Comparison of ENCODE assay signal across 12 cellular contexts in the genomic region with DNA sequence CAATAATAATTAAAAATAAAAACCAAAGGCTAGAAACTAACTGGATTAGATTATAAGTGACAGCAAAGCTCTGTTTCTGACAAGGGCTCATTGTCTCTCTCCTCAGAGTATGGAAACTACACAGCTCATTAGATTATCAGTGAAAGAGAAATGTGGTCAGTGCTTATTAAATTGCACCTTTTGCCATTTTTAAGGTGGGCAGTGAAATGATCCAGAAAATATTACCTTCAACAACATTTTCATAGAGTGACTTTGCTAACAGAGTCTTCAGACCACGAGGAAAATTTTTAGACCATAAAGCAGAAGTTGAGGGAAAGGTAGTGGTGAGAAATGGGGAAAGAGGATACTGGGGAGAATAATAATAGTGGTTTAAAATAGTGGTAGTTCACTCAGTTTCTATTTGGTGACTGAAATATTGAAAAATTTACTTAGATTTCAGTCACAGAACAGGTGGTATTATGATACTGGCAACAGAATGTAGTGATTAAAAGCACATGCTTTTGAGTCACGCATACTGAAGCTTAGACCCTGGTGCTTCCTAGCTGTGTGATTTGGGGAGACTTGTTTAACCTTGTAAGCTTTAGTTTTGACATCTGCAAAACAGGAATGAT.
A peak's percentile ranks its signal among the peaks of the same experiment; 100 is the strongest.
DNase-seq lines count a peak whose midpoint lies in the region; ATAC-seq and TF ChIP-seq lines count a peak whose summit lies in the region.
"Had no signal": no experiment of that assay in that cellular context is flagged by ENCODE, and none has a peak within 500 bp of the region (broad histone marks: within the 10 kb centered on the region; RNA-seq: fewer than 3 reads in every experiment).

No MANE protein-coding gene starts in this region.

- no peak overlapping the region for H3K27ac Mint-ChIP-seq in stimulated activated effector memory CD8-positive, alpha-beta T cell treated with anti-CD3 and anti-CD28 coated beads, Interleukin-12 subunit alpha, Interleukin-12 subunit beta, amount 100 ng/mL, for 72 hours
- H3K27ac Mint-ChIP-seq: activated naive CD8-positive, alpha-beta T cell treated with anti-CD3 and anti-CD28 coated beads, Interleukin-2, amount 10 ng/mL, durations not matched to agents 7 days and 5 days had no signal

- H3K4me3 Mint-ChIP-seq in stimulated activated effector memory CD8-positive, alpha-beta T cell treated with anti-CD3 and anti-CD28 coated beads, Interleukin-12 subunit alpha, Interleukin-12 subunit beta, amount 100 ng/mL, for 72 hours: no peak overlapping the region
- H3K4me3 Mint-ChIP-seq: activated naive CD8-positive, alpha-beta T cell treated with anti-CD3 and anti-CD28 coated beads, Interleukin-2, amount 10 ng/mL, durations not matched to agents 7 days and 5 days had no signal

- TF ChIP-seq POLR2A in GM18505 (IDR thresholded peaks at IDR 0.05; ENCODE audit: borderline replicate concordance, extremely low read depth, insufficient read depth, insufficient read length): no peak

- H3K36me3 Mint-ChIP-seq in stimulated activated effector memory CD8-positive, alpha-beta T cell treated with anti-CD3 and anti-CD28 coated beads, Interleukin-12 subunit alpha, Interleukin-12 subunit beta, amount 100 ng/mL, for 72 hours: no peaks in the 10 kb centered on the region
- H3K36me3 Mint-ChIP-seq: activated naive CD8-positive, alpha-beta T cell treated with anti-CD3 and anti-CD28 coated beads, Interleukin-2, amount 10 ng/mL, durations not matched to agents 7 days and 5 days had no signal

- H3K9me3 Mint-ChIP-seq in stimulated activated effector memory CD8-positive, alpha-beta T cell treated with anti-CD3 and anti-CD28 coated beads, Interleukin-12 subunit alpha, Interleukin-12 subunit beta, amount 100 ng/mL, for 72 hours: peaks cover 7% of the 10 kb centered on the region
- H3K9me3 Mint-ChIP-seq: activated naive CD8-positive, alpha-beta T cell treated with anti-CD3 and anti-CD28 coated beads, Interleukin-2, amount 10 ng/mL, durations not matched to agents 7 days and 5 days had no signal

- DNase-seq in SKM-1 (lab: John Stamatoyannopoulos, UW; ENCODE audit: unreplicated experiment) (peak; percentile 39), kidney tubule cell (ENCODE audit: low spot score) (no peak), OCI-M1 (lab: John Stamatoyannopoulos, UW) (no peak)
- no peak for DNase-seq in stimulated activated effector memory CD8-positive, alpha-beta T cell treated with anti-CD3 and anti-CD28 coated beads, Interleukin-12 subunit alpha, Interleukin-12 subunit beta, amount 100 ng/mL, for 72 hours (ENCODE audit: low spot score in 2 of 2)
- no peak for DNase-seq in activated CD4-positive, alpha-beta T cell treated with anti-CD3 and anti-CD28 coated beads, Interleukin-2, amount 50 U/mL, for 48 hours
- DNase-seq: activated CD4-positive, alpha-beta T cell treated with anti-CD3 and anti-CD28 coated beads, Interleukin-2, amount 50 U/mL, for 1 hour; activated naive CD8-positive, alpha-beta T cell treated with anti-CD3 and anti-CD28 coated beads, Interleukin-2, amount 10 ng/mL, durations not matched to agents 7 days and 5 days; AML-193; NCI-H1436 treated with DMSO at 0.1 percent for 48 hours had no signal

- ATAC-seq in GM18505 (IDR thresholded peaks at IDR 0.05; ENCODE audit: unreplicated experiment): peak; percentile 69
- peak; percentile 79 for ATAC-seq in GM21381 (IDR thresholded peaks at IDR 0.05; ENCODE audit: unreplicated experiment)
- peak; percentile 89 for ATAC-seq in HG03060 (IDR thresholded peaks at IDR 0.05; ENCODE audit: low read depth, unreplicated experiment)
- ATAC-seq in stimulated activated effector memory CD8-positive, alpha-beta T cell treated with anti-CD3 and anti-CD28 coated beads, Interleukin-12 subunit alpha, Interleukin-12 subunit beta, amount 100 ng/mL, for 72 hours: no peak

- no peaks in the 10 kb centered on the region for H3K4me1 Mint-ChIP-seq in stimulated activated effector memory CD8-positive, alpha-beta T cell treated with anti-CD3 and anti-CD28 coated beads, Interleukin-12 subunit alpha, Interleukin-12 subunit beta, amount 100 ng/mL, for 72 hours
- H3K4me1 Mint-ChIP-seq: activated naive CD8-positive, alpha-beta T cell treated with anti-CD3 and anti-CD28 coated beads, Interleukin-2, amount 10 ng/mL, durations not matched to agents 7 days and 5 days had no signal
